10 cellular contexts compared by ENCODE assay signal in genomic region chr18:57771183-57771582, GRCh38. TPM values are rescaled to one million over a fixed set of nuclear protein-coding genes. Genes with fewer than 3 reads are reported as not detected.
DNase-seq lines count a peak whose midpoint lies in the region; ATAC-seq and TF ChIP-seq lines count a peak whose summit lies in the region.
"Had no signal": no experiment of that assay in that cellular context is flagged by ENCODE, and none has a peak within 500 bp of the region (broad histone marks: within the 10 kb centered on the region; RNA-seq: fewer than 3 reads in every experiment).

No MANE protein-coding gene starts in this region.

- H3K4me1 ChIP-seq in iPS-15b (ENCODE audit: control insufficient read depth, insufficient read depth, low read length): peaks cover 19% of the 10 kb centered on the region
- peaks cover 42% of the 10 kb centered on the region for H3K4me1 ChIP-seq in upper lobe of right lung
- H3K4me1 ChIP-seq in testis: no peaks in the 10 kb centered on the region

- WGBS in testis, 2 donors: 85 to 90% methylated on average over 3 of the region's 3 CpGs

- H3K9me3 ChIP-seq in iPS-15b (ENCODE audit: control insufficient read depth, insufficient read depth, low read length) (no peaks in the 10 kb centered on the region), upper lobe of right lung (no peaks in the 10 kb centered on the region), testis (no peaks in the 10 kb centered on the region)

- peak; percentile 87 for DNase-seq in LoVo (ENCODE audit: low spot score)
- DNase-seq in RWPE1 (ENCODE audit: low spot score): peak; percentile 54
- DNase-seq in upper lobe of right lung: no peak
- DNase-seq in amygdala (lab: John Stamatoyannopoulos, UW): no peak
- DNase-seq in testis: no peak
- DNase-seq: activated T-cell treated with anti-CD3 and anti-CD28 coated beads, Interleukin-2, amount 50 U/mL, for 72 hours; cerebellar nuclear complex; T1000 had no signal

- POLR2A ChIA-PET in RWPE1 (lab: Yijun Ruan, JAX; ENCODE audit: low non-redundant PET): no interaction called here

- ATAC-seq in upper lobe of right lung (peak; percentile 77), HG03565 (IDR thresholded peaks at IDR 0.05; ENCODE audit: unreplicated experiment) (no peak)
- ATAC-seq: activated T-cell treated with anti-CD3 and anti-CD28 coated beads, Interleukin-2, amount 50 U/mL, for 72 hours had no signal

- TF ChIP-seq CTCF in RWPE1 (conservative IDR thresholded peaks at IDR 0.05; ENCODE audit: low read depth) (no peak), upper lobe of right lung (IDR thresholded peaks at IDR 0.05) (no peak), testis (IDR thresholded peaks at IDR 0.05) (no peak)

- intact Hi-C loops in upper lobe of right lung (cut with DNase I): no loop called here
- intact Hi-C loops in testis (cut with DNase I; ENCODE audit: low total_unique reads): no loop called here

- H3K4me3 ChIP-seq in iPS-15b (ENCODE audit: low read depth, low read length) (no peak overlapping the region), upper lobe of right lung (no peak overlapping the region), testis (no peak overlapping the region)

- no peaks in the 10 kb centered on the region for H3K27me3 ChIP-seq in iPS-15b (ENCODE audit: control insufficient read depth, insufficient read depth, low read length)
- H3K27me3 ChIP-seq in upper lobe of right lung: no peaks in the 10 kb centered on the region
- no peaks in the 10 kb centered on the region for H3K27me3 ChIP-seq in testis

- H3K36me3 ChIP-seq in iPS-15b (ENCODE audit: control insufficient read depth, insufficient read depth, low read length): no peaks in the 10 kb centered on the region
- no peaks in the 10 kb centered on the region for H3K36me3 ChIP-seq in upper lobe of right lung
- H3K36me3 ChIP-seq in testis (ENCODE audit: low read depth, missing control alignments): no peaks in the 10 kb centered on the region

- CTCF ChIA-PET in RWPE1 (lab: Yijun Ruan, JAX): interaction anchor here (0.7 kb wide), 1 partner anchor 35 kb away, joined by 3 read pairs; no protein-coding TSS in a partner anchor

- peak overlapping the region; percentile 26 for H3K9ac ChIP-seq in iPS-15b (ENCODE audit: low read depth, low read length)

- TF ChIP-seq POLR2A in testis (IDR thresholded peaks at IDR 0.05): no peak

- H3K27ac ChIP-seq in RWPE1 (peak overlapping the region; percentile 82), upper lobe of right lung (peak overlapping the region; percentile 3), testis (no peak overlapping the region)

RNA-seq across cellular contexts. Expression of gene ATP8B1, which starts 31.9 kb away (rescaled TPM):
- 30.7 TPM for total RNA-seq in upper lobe of right lung
- total RNA-seq in testis: 1 to 10 TPM; 1.6 to 1.7 TPM
- 3.0 TPM for polyA plus RNA-seq in testis (ENCODE audit: insufficient read depth, low read depth, low replicate concordance)
- total RNA-seq: activated T-cell treated with anti-CD3 and anti-CD28 coated beads, Interleukin-2, amount 50 U/mL, for 72 hours had no signal

Comparison
In these comparisons a context has a peak if more than half of its experiments do, and no peak if none do; other contexts are left out.
1. DNase-seq: peak in LoVo (single experiment) and RWPE1 (single experiment); none in upper lobe of right lung (single experiment), amygdala (0 of 56) and testis (single experiment).
2. H3K27ac ChIP-seq: peak in RWPE1 (single experiment) and upper lobe of right lung (single experiment); none in testis (0 of 2).
3. RNA of gene ATP8B1, which starts 31.9 kb away (total RNA-seq): 30.7 TPM in upper lobe of right lung (single experiment); 1.6 to 1.7 TPM in testis; every median in the first group is over 10 times any median in the second.